In the genomic region with DNA sequence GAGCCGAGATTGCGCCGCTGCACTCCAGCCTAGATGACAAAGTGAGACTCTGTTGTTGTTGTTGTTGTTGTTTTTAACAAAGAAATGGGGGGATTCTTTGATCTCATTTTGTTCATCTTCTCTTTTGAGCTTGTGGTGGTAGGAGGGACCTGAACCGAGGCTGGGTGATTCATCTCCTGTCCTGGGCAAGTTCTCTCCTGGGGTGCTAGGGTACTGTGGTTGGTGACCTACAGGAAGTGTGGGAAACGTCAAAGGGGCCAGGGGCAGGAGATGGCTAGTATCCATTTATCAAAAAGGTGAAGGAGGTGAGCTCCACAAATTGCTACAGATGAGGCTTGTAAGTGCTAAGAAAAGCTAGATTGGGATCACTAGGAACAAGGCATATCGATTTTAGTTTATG, we compare ENCODE assay signal across 16 cellular contexts. TPM values are rescaled to one million over a fixed set of nuclear protein-coding genes. Genes with fewer than 3 reads are reported as not detected.
DNase-seq lines count a peak whose midpoint lies in the region; ATAC-seq and TF ChIP-seq lines count a peak whose summit lies in the region.
"Had no signal": no experiment of that assay in that cellular context is flagged by ENCODE, and none has a peak within 500 bp of the region (broad histone marks: within the 10 kb centered on the region; RNA-seq: fewer than 3 reads in every experiment).

No MANE protein-coding gene starts in this region.

- DNase-seq in ELR (ENCODE audit: low read depth) (peak; percentile 57), esophagus squamous epithelium (lab: John Stamatoyannopoulos, UW) (no peak), left colon (no peak)
- DNase-seq in activated CD4-positive, alpha-beta memory T cell treated with anti-CD3 and anti-CD28 coated beads for 36 hours: peak; percentile 33
- no peak for DNase-seq in activated naive CD4-positive, alpha-beta T cell treated with anti-CD3 and anti-CD28 coated beads for 36 hours
- DNase-seq: cerebellar nuclear complex, NCI-H2107, SHP77, spleen, substantia nigra had no signal

- H3K27me3 ChIP-seq in ACC112 (ENCODE audit: insufficient read depth, low read length): no peaks in the 10 kb centered on the region
- H3K27me3 ChIP-seq in esophagus squamous epithelium: no peaks in the 10 kb centered on the region
- H3K27me3 ChIP-seq: hepatocyte, spleen had no signal

- H3K9me3 ChIP-seq in esophagus squamous epithelium: no peaks in the 10 kb centered on the region
- H3K9me3 ChIP-seq: spleen had no signal

- TF ChIP-seq POLR2A in esophagus squamous epithelium (IDR thresholded peaks at IDR 0.05): no peak

- ATAC-seq in left colon (no peak), GM19351 (IDR thresholded peaks at IDR 0.05; ENCODE audit: unreplicated experiment) (no peak), HG03520 (IDR thresholded peaks at IDR 0.05; ENCODE audit: unreplicated experiment) (no peak)
- ATAC-seq: esophagus mucosa had no signal

- H3K36me3 ChIP-seq in ACC112 (ENCODE audit: insufficient read depth, low read length) (0 out of 2 replicates have a peak, but pooled peaks cover 3% of the 10 kb centered on the region), esophagus squamous epithelium (no peaks in the 10 kb centered on the region)

- H3K4me3 Mint-ChIP-seq in activated CD4-positive, alpha-beta memory T cell treated with anti-CD3 and anti-CD28 coated beads for 36 hours: no peak overlapping the region
- H3K4me3 Mint-ChIP-seq in activated naive CD4-positive, alpha-beta T cell treated with anti-CD3 and anti-CD28 coated beads for 36 hours: no peak overlapping the region

- H3K27ac ChIP-seq in ACC112 (ENCODE audit: low read depth, low read length): peak overlapping the region; percentile 79; the same call in 1 of the 2 replicates
- peak overlapping the region in 3 of 4 donors; percentile 76 to 84 (median 76) for H3K27ac ChIP-seq in esophagus squamous epithelium
- H3K27ac ChIP-seq: hepatocyte, spleen had no signal

- H3K9me3 Mint-ChIP-seq in activated CD4-positive, alpha-beta memory T cell treated with anti-CD3 and anti-CD28 coated beads for 36 hours: no peaks in the 10 kb centered on the region
- no peaks in the 10 kb centered on the region for H3K9me3 Mint-ChIP-seq in activated naive CD4-positive, alpha-beta T cell treated with anti-CD3 and anti-CD28 coated beads for 36 hours
- H3K9me3 Mint-ChIP-seq: activated naive CD4-positive, alpha-beta T cell treated with anti-CD3 and anti-CD28 coated beads, Interleukin-2, amount 50 U/mL, for 72 hours had no signal

- 76 to 77% methylated on average over 5 to 6 of the region's 6 CpGs for WGBS in esophagus squamous epithelium, 2 donors

- no peaks in the 10 kb centered on the region for H3K27me3 Mint-ChIP-seq in activated CD4-positive, alpha-beta memory T cell treated with anti-CD3 and anti-CD28 coated beads for 36 hours
- no peaks in the 10 kb centered on the region for H3K27me3 Mint-ChIP-seq in activated naive CD4-positive, alpha-beta T cell treated with anti-CD3 and anti-CD28 coated beads for 36 hours (ENCODE audit: low read depth)

- POLR2A ChIA-PET in activated CD4-positive, alpha-beta memory T cell treated with anti-CD3 and anti-CD28 coated beads for 36 hours (lab: Charles Lee): interaction anchor here (2.1 kb wide), 1 partner anchor 14 kb away, joined by 5 read pairs; the partner anchor contains the start of gene PPCDC

- peaks cover 6% of the 10 kb centered on the region for H3K79me2 ChIP-seq in ACC112 (ENCODE audit: control insufficient read depth, insufficient read depth, low read length, unreplicated experiment)

- H3K36me3 Mint-ChIP-seq in activated CD4-positive, alpha-beta memory T cell treated with anti-CD3 and anti-CD28 coated beads for 36 hours: peaks cover 11% of the 10 kb centered on the region
- H3K36me3 Mint-ChIP-seq in activated naive CD4-positive, alpha-beta T cell treated with anti-CD3 and anti-CD28 coated beads for 36 hours (ENCODE audit: low read depth): peaks cover 17% of the 10 kb centered on the region

- TF ChIP-seq CTCF in esophagus squamous epithelium (IDR thresholded peaks at IDR 0.05): no peak

- no peak overlapping the region for H3K27ac Mint-ChIP-seq in activated CD4-positive, alpha-beta memory T cell treated with anti-CD3 and anti-CD28 coated beads for 36 hours
- H3K27ac Mint-ChIP-seq in activated naive CD4-positive, alpha-beta T cell treated with anti-CD3 and anti-CD28 coated beads for 36 hours: no peak overlapping the region

- CTCF ChIA-PET in activated CD4-positive, alpha-beta memory T cell treated with anti-CD3 and anti-CD28 coated beads for 36 hours (lab: Charles Lee): interaction anchor here (1.0 to 4.5 kb wide), 5 partner anchors 8 to 167 kb away, joined by 3 to 20 read pairs (median 3); partner anchors contain the start of gene C15orf39
- CTCF ChIA-PET in activated naive CD4-positive, alpha-beta T cell treated with anti-CD3 and anti-CD28 coated beads for 36 hours (lab: Charles Lee): interaction anchor here (1.3 to 1.4 kb wide), 2 partner anchors 8 to 164 kb away, joined by 5 read pairs; partner anchors contain the start of gene C15orf39

- intact Hi-C loops in activated CD4-positive, alpha-beta memory T cell treated with anti-CD3 and anti-CD28 coated beads for 36 hours (cut with micrococcal nuclease): no loop called here
- intact Hi-C loops in esophagus squamous epithelium (cut with DNase I) (no loop called here), left colon (cut with DNase I, micrococcal nuclease) (no loop called here)
- intact Hi-C loops in activated naive CD4-positive, alpha-beta T cell treated with anti-CD3 and anti-CD28 coated beads for 36 hours (cut with micrococcal nuclease): no loop called here

- H3K4me1 ChIP-seq in ACC112 (ENCODE audit: control insufficient read depth, insufficient read depth, low read length, unreplicated experiment) (peaks cover 41% of the 10 kb centered on the region), esophagus squamous epithelium (peaks cover 2 to 69% (median 8%) of the 10 kb centered on the region in 3 donors)

- no peak overlapping the region for H3K4me3 ChIP-seq in ACC112 (ENCODE audit: low read depth, low read length)
- H3K4me3 ChIP-seq in esophagus squamous epithelium: no peak overlapping the region
- H3K4me3 ChIP-seq: hepatocyte, spleen had no signal

- no peak overlapping the region for H2AFZ ChIP-seq in ACC112 (ENCODE audit: low read length, unreplicated experiment)
- H2AFZ ChIP-seq: hepatocyte had no signal

- peaks cover 16% of the 10 kb centered on the region for H3K4me1 Mint-ChIP-seq in activated CD4-positive, alpha-beta memory T cell treated with anti-CD3 and anti-CD28 coated beads for 36 hours (ENCODE audit: low read depth)
- H3K4me1 Mint-ChIP-seq in activated naive CD4-positive, alpha-beta T cell treated with anti-CD3 and anti-CD28 coated beads for 36 hours (ENCODE audit: low read depth): peaks cover 10% of the 10 kb centered on the region

RNA-seq across cellular contexts. Expression of gene PPCDC, which starts 14.3 kb away (rescaled TPM):
- 10 to 100 TPM; 16.3 to 18.8 TPM for total RNA-seq in activated CD4-positive, alpha-beta memory T cell treated with anti-CD3 and anti-CD28 coated beads for 36 hours
- total RNA-seq in esophagus squamous epithelium: 10 to 100 TPM; 11.6 to 14.7 (median 12.4) TPM
- total RNA-seq in left colon: 10 to 100 TPM; 11.1 to 13.6 TPM
- total RNA-seq in activated naive CD4-positive, alpha-beta T cell treated with anti-CD3 and anti-CD28 coated beads for 36 hours: 10 to 100 TPM; 17.5 to 18.0 TPM

RNA-seq across cellular contexts. Expression of gene SCAMP5, which starts 42.3 kb away (rescaled TPM):
- total RNA-seq in activated CD4-positive, alpha-beta memory T cell treated with anti-CD3 and anti-CD28 coated beads for 36 hours: under 1 TPM; 0.19 to 0.33 TPM
- total RNA-seq in esophagus squamous epithelium: 1 to 10 TPM in 1 of 4 donors, under 1 TPM in 3; 0.57 to 2.0 (median 0.67) TPM
- total RNA-seq in left colon: 1 to 10 TPM; 4.5 to 8.6 TPM
- total RNA-seq in activated naive CD4-positive, alpha-beta T cell treated with anti-CD3 and anti-CD28 coated beads for 36 hours: under 1 TPM; 0.15 to 0.38 TPM

Comparison
In these comparisons a context has a peak if more than half of its experiments do, and no peak if none do; other contexts are left out.
1. DNase-seq: peak in ELR (single experiment) and activated CD4-positive, alpha-beta memory T cell treated with anti-CD3 and anti-CD28 coated beads for 36 hours (single experiment); none in esophagus squamous epithelium (single experiment), left colon (0 of 2) and activated naive CD4-positive, alpha-beta T cell treated with anti-CD3 and anti-CD28 coated beads for 36 hours (single experiment).